In the genomic region with DNA sequence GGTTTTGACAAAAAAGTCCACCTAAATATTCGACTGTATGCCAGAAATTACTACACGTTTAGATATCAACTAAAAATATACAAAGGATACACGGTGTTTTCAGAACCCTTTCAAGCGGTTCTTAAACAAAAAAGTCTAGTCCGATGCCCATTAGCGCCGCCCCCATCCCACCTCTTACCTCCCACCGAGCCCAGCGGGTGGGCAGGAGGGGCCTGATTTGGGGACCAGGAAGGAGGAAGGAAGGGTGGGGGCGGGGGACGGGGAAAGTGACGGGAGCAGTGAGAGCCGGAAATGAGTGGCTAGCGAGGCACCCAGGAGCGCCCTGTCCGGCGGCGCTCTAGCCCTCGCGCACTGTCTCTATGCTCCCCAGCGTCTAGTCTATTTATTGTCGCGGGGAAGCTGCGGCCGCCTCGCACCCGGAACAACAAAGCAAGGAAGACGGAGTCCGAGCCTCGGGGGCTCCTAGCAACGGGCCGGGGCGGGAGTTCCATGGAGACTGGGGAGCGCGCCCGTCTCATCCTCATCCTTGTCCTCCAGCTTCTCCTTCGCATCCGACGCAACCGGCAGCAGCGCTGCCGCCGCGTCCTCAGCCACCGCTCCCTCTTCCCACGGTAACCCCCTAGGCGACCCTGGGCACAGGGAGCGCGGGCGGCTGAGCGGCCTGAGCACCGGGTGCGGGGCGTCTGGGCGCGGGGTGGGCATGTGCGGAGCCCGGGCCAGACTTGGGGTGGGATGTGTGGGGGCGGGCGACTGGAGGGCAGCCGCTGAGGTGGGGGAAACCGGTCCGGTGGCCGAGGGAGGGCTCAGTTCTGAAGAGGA, we compare ENCODE assay signal across 8 cellular contexts. TPM values are rescaled to one million over a fixed set of nuclear protein-coding genes. Genes with fewer than 3 reads are reported as not detected.
DNase-seq lines count a peak whose midpoint lies in the region; ATAC-seq and TF ChIP-seq lines count a peak whose summit lies in the region.

A gene (plus strand): TSS at position 410 of the 819 bp plus-strand sequence. CDS start 26,902 bp downstream, outside the sequence.

- TF ChIP-seq CTCF in AG04449 (IDR thresholded peaks at IDR 0.05; ENCODE audit: insufficient read depth, low read length, missing control alignments) (no peak), VCaP (conservative IDR thresholded peaks at IDR 0.05) (no peak)

- peak; percentile 86 for ATAC-seq in GM18870 (IDR thresholded peaks at IDR 0.05; ENCODE audit: unreplicated experiment)
- ATAC-seq in HG03108 (IDR thresholded peaks at IDR 0.05; ENCODE audit: unreplicated experiment) = peak; percentile 88

- H3K4me1 ChIP-seq in skeletal muscle tissue (ENCODE audit: control insufficient read depth in 3 of 3, insufficient read depth in 3 of 3, low read length in 3 of 3) = peaks cover 10 to 23% (median 17%) of the 10 kb centered on the region in 3 donors

- H3K4me3 ChIP-seq in AG04449 (ENCODE audit: low read depth, low read length) = peak within 1 kb of the TSS; percentile 82
- peak within 1 kb of the TSS; percentile 89 for H3K4me3 ChIP-seq in iPS-18c (ENCODE audit: insufficient read depth, low read depth, low read length)
- peak within 1 kb of the TSS; percentile 95 to 99 (median 98) for H3K4me3 ChIP-seq in skeletal muscle tissue (ENCODE audit: low read length in 3 of 3)

- H3K9ac ChIP-seq in skeletal muscle tissue (ENCODE audit: low read depth in 1 of 3, low read length in 3 of 3) = peak within 1 kb of the TSS; percentile 84 to 86 (median 86)

- H3K27me3 ChIP-seq in skeletal muscle tissue (ENCODE audit: control insufficient read depth in 3 of 3, insufficient read depth in 3 of 3, low read length in 3 of 3) = no peaks in the 10 kb centered on the region

- no peaks in the 10 kb centered on the region for H3K36me3 ChIP-seq in skeletal muscle tissue (ENCODE audit: control insufficient read depth in 3 of 3, insufficient read depth in 3 of 3, low read length in 3 of 3)

- in situ Hi-C loops in T47D (cut with HindIII; ENCODE audit: low pct_unique_long_range_greater_than_20kb, low sequenced_read_pairs) = no loop called here

- POLR2A ChIA-PET in AG04449 (lab: Yijun Ruan, JAX) = interaction anchor here (0.6 to 1.0 kb wide), 3 partner anchors 11 to 111 kb away, joined by 3 to 5 read pairs (median 3); no protein-coding TSS in a partner anchor

- peak; percentile 69 for DNase-seq in AG04449 (ENCODE audit: low read depth, low spot score)
- DNase-seq in NCI-H2171 treated with DMSO at 0.1 percent for 48 hours (lab: John Stamatoyannopoulos, UW) = peak; percentile 97
- DNase-seq in T47D (ENCODE audit: low read depth in 1 of 2, low spot score in 1 of 2) = peak; percentile 34 to 92

- CTCF ChIA-PET in AG04449 (lab: Yijun Ruan, JAX) = interaction anchor here (0.9 to 5.9 kb wide), 8 partner anchors 11 to 384 kb away, joined by 3 to 40 read pairs (median 10); no protein-coding TSS in a partner anchor

- peaks cover 2% of the 10 kb centered on the region for H3K9me3 ChIP-seq in iPS-18c (ENCODE audit: control insufficient read depth, insufficient read depth, low read length)
- no peaks in the 10 kb centered on the region for H3K9me3 ChIP-seq in skeletal muscle tissue (ENCODE audit: control insufficient read depth in 3 of 3, low read length in 3 of 3)

- H3K27ac ChIP-seq in VCaP = peak within 1 kb of the TSS; percentile 97
- peak within 1 kb of the TSS; percentile 78 for H3K27ac ChIP-seq in skeletal muscle tissue (ENCODE audit: low read depth, low read length)

RNA-seq across cellular contexts. Expression of the gene that starts here (rescaled TPM):
- 7.8 TPM for total RNA-seq in skeletal muscle tissue

Comparison
In these comparisons a context has a peak if more than half of its experiments do, and no peak if none do; other contexts are left out.
1. Peak in every context shown above with its lines: DNase-seq, ATAC-seq, H3K4me3 ChIP-seq and H3K27ac ChIP-seq.